Comparison of ENCODE assay signal across 1 cellular context in the genomic region with DNA sequence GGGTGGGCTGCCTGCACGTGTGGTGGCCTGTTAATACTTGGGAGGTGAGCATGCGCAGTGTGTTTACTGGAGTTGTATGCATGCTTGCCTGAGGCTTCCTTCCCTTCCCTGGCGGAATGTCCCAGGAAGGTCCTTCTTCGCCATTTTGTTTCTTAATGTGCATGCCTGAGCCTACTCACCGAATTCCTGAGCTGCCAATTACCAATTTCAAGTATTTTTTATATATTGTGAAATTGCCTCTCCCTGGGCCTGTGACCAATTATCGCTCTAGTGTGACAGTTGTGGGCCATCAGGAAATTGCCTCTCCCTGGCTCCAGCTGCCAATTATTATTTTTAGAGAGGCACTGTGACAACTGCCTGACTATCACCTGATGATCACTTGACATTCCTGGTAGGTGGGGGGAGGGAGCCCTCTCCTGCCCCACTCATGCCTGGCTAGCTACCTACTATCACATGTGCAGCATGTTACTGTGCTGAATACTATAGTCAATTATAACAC.
TF ChIP-seq lines count a peak whose summit lies in the region.

No MANE protein-coding gene starts in this region.

TF ChIP-seq in K562, 482 proteins besides CTCF, POLR2A, EP300 and RAD21 (continued from another document):
- TF ChIP-seq, protein P1, sequence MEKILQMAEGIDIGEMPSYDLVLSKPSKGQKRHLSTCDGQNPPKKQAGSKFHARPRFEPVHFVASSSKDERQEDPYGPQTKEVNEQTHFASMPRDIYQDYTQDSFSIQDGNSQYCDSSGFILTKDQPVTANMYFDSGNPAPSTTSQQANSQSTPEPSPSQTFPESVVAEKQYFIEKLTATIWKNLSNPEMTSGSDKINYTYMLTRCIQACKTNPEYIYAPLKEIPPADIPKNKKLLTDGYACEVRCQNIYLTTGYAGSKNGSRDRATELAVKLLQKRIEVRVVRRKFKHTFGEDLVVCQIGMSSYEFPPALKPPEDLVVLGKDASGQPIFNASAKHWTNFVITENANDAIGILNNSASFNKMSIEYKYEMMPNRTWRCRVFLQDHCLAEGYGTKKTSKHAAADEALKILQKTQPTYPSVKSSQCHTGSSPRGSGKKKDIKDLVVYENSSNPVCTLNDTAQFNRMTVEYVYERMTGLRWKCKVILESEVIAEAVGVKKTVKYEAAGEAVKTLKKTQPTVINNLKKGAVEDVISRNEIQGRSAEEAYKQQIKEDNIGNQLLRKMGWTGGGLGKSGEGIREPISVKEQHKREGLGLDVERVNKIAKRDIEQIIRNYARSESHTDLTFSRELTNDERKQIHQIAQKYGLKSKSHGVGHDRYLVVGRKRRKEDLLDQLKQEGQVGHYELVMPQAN (IDR thresholded peaks at IDR 0.05; ENCODE audit: borderline replicate concordance): no peak
- no peak for TF ChIP-seq CSDE1 (IDR thresholded peaks at IDR 0.05)
